16 cellular contexts compared by ENCODE assay signal in the genomic region with DNA sequence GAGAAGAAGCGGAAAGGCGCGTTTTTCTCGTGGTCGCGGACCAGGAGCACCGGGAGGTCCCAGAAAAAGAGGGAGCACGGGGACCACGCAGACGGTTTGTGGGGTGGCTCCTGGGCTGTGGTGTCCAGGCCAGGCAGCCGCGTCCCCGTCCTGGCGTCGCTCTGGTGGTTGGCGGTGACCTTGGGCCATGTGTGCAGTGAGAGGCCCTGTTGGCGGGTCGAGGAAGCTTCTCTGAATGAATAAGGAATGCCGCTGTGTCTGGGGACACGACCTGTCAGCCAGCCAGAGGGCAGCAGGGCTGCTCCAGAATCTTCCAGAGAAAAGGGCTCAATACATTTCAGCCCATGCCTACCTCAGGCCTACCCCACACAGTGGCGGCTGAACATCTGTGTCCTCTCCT. TPM values are rescaled to one million over a fixed set of nuclear protein-coding genes. Genes with fewer than 3 reads are reported as not detected.
"Had no signal": no experiment of that assay in that cellular context is flagged by ENCODE, and none has a peak within 500 bp of the region (broad histone marks: within the 10 kb centered on the region; RNA-seq: fewer than 3 reads in every experiment).

No MANE protein-coding gene starts in this region.

- DNase-seq: activated CD4-positive, alpha-beta T cell treated with anti-CD3 and anti-CD28 coated beads, Interleukin-2, amount 50 U/mL, for 4 hours; activated CD4-positive, CD25-positive, alpha-beta regulatory T cell treated with anti-CD3 and anti-CD28 coated beads, Interleukin-2, amount 50 U/mL, for 72 hours; activated gamma-delta T cell; activated naive CD8-positive, alpha-beta T cell treated with anti-CD3 and anti-CD28 coated beads, Interleukin-2, amount 10 ng/mL, durations not matched to agents 7 days and 5 days; activated T-cell treated with anti-CD3 and anti-CD28 coated beads, Interleukin-2, amount 50 U/mL, for 24 hours; anterior cingulate cortex; midbrain; stimulated activated CD4-positive, alpha-beta T cell treated with anti-CD3 and anti-CD28 coated beads, Interleukin-15, amount 100 ng/mL, for 24 hours; stimulated activated CD4-positive, alpha-beta T cell treated with anti-CD3 and anti-CD28 coated beads, Interleukin-4, amount 100 ng/mL, for 24 hours had no signal

- H3K4me3 ChIP-seq: heart right ventricle, psoas muscle, thoracic aorta had no signal

- H3K36me3 Mint-ChIP-seq: activated naive CD8-positive, alpha-beta T cell treated with anti-CD3 and anti-CD28 coated beads, Interleukin-2, amount 10 ng/mL, durations not matched to agents 7 days and 5 days had no signal

- H3K27me3 Mint-ChIP-seq: activated naive CD8-positive, alpha-beta T cell treated with anti-CD3 and anti-CD28 coated beads, Interleukin-2, amount 10 ng/mL, durations not matched to agents 7 days and 5 days; activated T-cell treated with anti-CD3 and anti-CD28 coated beads, Interleukin-2, amount 50 U/mL, for 24 hours; stimulated activated naive CD8-positive, alpha-beta T cell treated with anti-CD3 and anti-CD28 coated beads, Interleukin-15, Interleukin-2, amounts not matched to agents 100 ng/mL and 50 ng/mL, for 24 hours had no signal

- H3K4me3 Mint-ChIP-seq: activated naive CD8-positive, alpha-beta T cell treated with anti-CD3 and anti-CD28 coated beads, Interleukin-2, amount 10 ng/mL, durations not matched to agents 7 days and 5 days; activated T-cell treated with anti-CD3 and anti-CD28 coated beads, Interleukin-2, amount 50 U/mL, for 24 hours; stimulated activated naive CD8-positive, alpha-beta T cell treated with anti-CD3 and anti-CD28 coated beads, Interleukin-15, Interleukin-2, amounts not matched to agents 100 ng/mL and 50 ng/mL, for 24 hours had no signal

- H3K27ac Mint-ChIP-seq: activated naive CD8-positive, alpha-beta T cell treated with anti-CD3 and anti-CD28 coated beads, Interleukin-2, amount 10 ng/mL, durations not matched to agents 7 days and 5 days; activated T-cell treated with anti-CD3 and anti-CD28 coated beads, Interleukin-2, amount 50 U/mL, for 24 hours; stimulated activated naive CD8-positive, alpha-beta T cell treated with anti-CD3 and anti-CD28 coated beads, Interleukin-15, Interleukin-2, amounts not matched to agents 100 ng/mL and 50 ng/mL, for 24 hours had no signal

- H3K9me3 Mint-ChIP-seq: activated naive CD8-positive, alpha-beta T cell treated with anti-CD3 and anti-CD28 coated beads, Interleukin-2, amount 10 ng/mL, durations not matched to agents 7 days and 5 days; activated T-cell treated with anti-CD3 and anti-CD28 coated beads, Interleukin-2, amount 50 U/mL, for 24 hours; stimulated activated naive CD8-positive, alpha-beta T cell treated with anti-CD3 and anti-CD28 coated beads, Interleukin-15, Interleukin-2, amounts not matched to agents 100 ng/mL and 50 ng/mL, for 24 hours had no signal

- H3K27ac ChIP-seq: heart right ventricle, thoracic aorta had no signal

- ATAC-seq: heart right ventricle had no signal

- H3K4me1 ChIP-seq: psoas muscle had no signal

- H3K9me3 ChIP-seq: heart right ventricle, psoas muscle, thoracic aorta had no signal

- H3K27me3 ChIP-seq: heart right ventricle had no signal

- H3K4me1 Mint-ChIP-seq: activated naive CD8-positive, alpha-beta T cell treated with anti-CD3 and anti-CD28 coated beads, Interleukin-2, amount 10 ng/mL, durations not matched to agents 7 days and 5 days had no signal

RNA-seq across cellular contexts. Expression of gene HGFAC, which starts 24.3 kb away (rescaled TPM):
- total RNA-seq: activated naive CD8-positive, alpha-beta T cell treated with anti-CD3 and anti-CD28 coated beads, Interleukin-2, amount 10 ng/mL, durations not matched to agents 7 days and 5 days; T-helper 2 cell treated with Interferon-gamma antibody and Interleukin-4, amounts not matched to agents 100 ng/mL and 5 ng/mL, for 36 hours had no signal
- polyA plus RNA-seq: fibroblast of lung, keratinocyte had no signal

RNA-seq across cellular contexts. Expression of gene DOK7, which starts 45.7 kb away (rescaled TPM):
- total RNA-seq: activated naive CD8-positive, alpha-beta T cell treated with anti-CD3 and anti-CD28 coated beads, Interleukin-2, amount 10 ng/mL, durations not matched to agents 7 days and 5 days; T-helper 2 cell treated with Interferon-gamma antibody and Interleukin-4, amounts not matched to agents 100 ng/mL and 5 ng/mL, for 36 hours had no signal
- polyA plus RNA-seq: fibroblast of lung had no signal
